1 cellular context compared by ENCODE assay signal in genomic region chr3:140360332-140360731, GRCh38.
TF ChIP-seq lines count a peak whose summit lies in the region.

No MANE protein-coding gene starts in this region.

TF ChIP-seq in SK-N-SH, 30 proteins besides CTCF, POLR2A, EP300 and RAD21 (continued from another document):
- no peak for TF ChIP-seq REST (IDR thresholded peaks at IDR 0.05; ENCODE audit: low read depth, low read length)
TF ChIP-seq in SK-N-SH: peak in this region for 0.
